ENCODE assay signal across 26 cellular contexts in the genomic region with DNA sequence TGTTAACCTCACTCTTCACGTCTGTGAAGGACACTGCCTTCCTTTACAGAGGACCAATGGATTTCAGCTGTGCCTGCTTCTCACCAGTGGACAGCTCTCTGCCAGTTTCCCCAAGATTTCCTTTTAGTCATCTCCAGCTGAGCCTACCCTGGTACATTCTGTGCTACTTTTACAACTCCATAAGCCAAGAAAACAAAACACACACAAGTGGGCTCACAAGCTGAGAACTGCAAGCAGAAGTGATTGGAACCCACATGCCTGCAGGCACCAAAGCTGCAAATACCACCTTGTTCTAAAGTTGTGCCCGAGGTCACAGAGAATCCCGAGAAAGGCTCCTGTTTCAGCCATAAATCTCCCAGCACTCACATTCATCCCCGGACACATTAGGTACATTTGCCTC.
DNase-seq lines count a peak whose midpoint lies in the region; ATAC-seq and TF ChIP-seq lines count a peak whose summit lies in the region.
"Had no signal": no experiment of that assay in that cellular context is flagged by ENCODE, and none has a peak within 500 bp of the region (broad histone marks: within the 10 kb centered on the region; RNA-seq: fewer than 3 reads in every experiment).

No MANE protein-coding gene starts in this region.

- intact Hi-C loops in psoas muscle (cut with DNase I), result no loop called here

- no peaks in the 10 kb centered on the region for H3K27me3 ChIP-seq in psoas muscle (ENCODE audit: insufficient read depth in 3 of 3, low read length in 2 of 3)
- H3K27me3 ChIP-seq: left lung, right lobe of liver had no signal

- 0 out of 2 replicates have a peak overlapping the region, but pooled peaks have one; percentile 23 for H3K27ac Mint-ChIP-seq in WTC11
- H3K27ac Mint-ChIP-seq: activated CD8-positive, alpha-beta T cell treated with anti-CD3 and anti-CD28 coated beads for 36 hours; activated T-cell treated with anti-CD3 and anti-CD28 coated beads, Interleukin-2, amount 50 U/mL, for 24 hours; CD4-positive, CD25-positive, alpha-beta regulatory T cell; stimulated activated effector memory CD8-positive, alpha-beta T cell treated with anti-CD3 and anti-CD28 coated beads, Interleukin-12 subunit alpha, Interleukin-12 subunit beta, amount 100 ng/mL, for 72 hours had no signal

- H3K36me3 Mint-ChIP-seq in WTC11, result no peaks in the 10 kb centered on the region; the same call in 1 of the 2 replicates
- H3K36me3 Mint-ChIP-seq: CD4-positive, CD25-positive, alpha-beta regulatory T cell; stimulated activated effector memory CD8-positive, alpha-beta T cell treated with anti-CD3 and anti-CD28 coated beads, Interleukin-12 subunit alpha, Interleukin-12 subunit beta, amount 100 ng/mL, for 72 hours had no signal

- no peak overlapping the region for H3K4me3 ChIP-seq in psoas muscle
- H3K4me3 ChIP-seq: K562, left lung, mucosa of descending colon, right lobe of liver had no signal

- peaks cover 3% of the 10 kb centered on the region; the same call in 1 of the 2 replicates for H3K9me3 Mint-ChIP-seq in WTC11
- H3K9me3 Mint-ChIP-seq: activated CD8-positive, alpha-beta T cell treated with anti-CD3 and anti-CD28 coated beads for 36 hours; activated T-cell treated with anti-CD3 and anti-CD28 coated beads, Interleukin-2, amount 50 U/mL, for 24 hours had no signal

- H3K9me3 ChIP-seq in psoas muscle, result no peaks in the 10 kb centered on the region
- H3K9me3 ChIP-seq: left lung, mucosa of descending colon, right lobe of liver, SK-N-SH had no signal

- peaks cover 11% of the 10 kb centered on the region for H3K4me1 ChIP-seq in psoas muscle
- H3K4me1 ChIP-seq: left lung, right lobe of liver had no signal

- CTCF ChIA-PET in WTC11 (lab: Charles Lee), result no interaction called here

- DNase-seq in DMS79 (lab: John Stamatoyannopoulos, UW), result peak; percentile 59
- no peak for DNase-seq in WTC11 (ENCODE audit: low spot score)
- peak; percentile 70 for DNase-seq in inferior parietal cortex (ENCODE audit: extremely low spot score)
- DNase-seq in psoas muscle, result no peak
- no peak for DNase-seq in NCI-H774 (lab: John Stamatoyannopoulos, UW)
- no peak for DNase-seq in cerebellar nuclear complex (lab: John Stamatoyannopoulos, UW)
- no peak for DNase-seq in putamen (ENCODE audit: low spot score)
- DNase-seq: activated CD8-positive, alpha-beta T cell treated with anti-CD3 and anti-CD28 coated beads for 36 hours; activated naive CD4-positive, alpha-beta T cell; activated T-cell treated with anti-CD3 and anti-CD28 coated beads, Interleukin-2, amount 50 U/mL, for 24 hours; CD4-positive, CD25-positive, alpha-beta regulatory T cell; effector CD8-positive, alpha-beta T cell; GF-D8; glutamatergic neuron; left lung; mucosa of descending colon; NCI-H187 treated with DMSO at 0.1 percent for 48 hours; NCI-H446 treated with DMSO at 0.1 percent for 48 hours; right lobe of liver; SK-N-SH; T1000 had no signal

- 15 to 33% (median 22%) methylated on average over 4 of the region's 4 CpGs for WGBS in psoas muscle, 3 donors

- H3K27ac ChIP-seq in psoas muscle, result peak overlapping the region; percentile 25
- H3K27ac ChIP-seq: left lung, right lobe of liver had no signal

- no peaks in the 10 kb centered on the region for H3K27me3 Mint-ChIP-seq in WTC11 (ENCODE audit: low read depth)
- H3K27me3 Mint-ChIP-seq: activated CD8-positive, alpha-beta T cell treated with anti-CD3 and anti-CD28 coated beads for 36 hours; CD4-positive, CD25-positive, alpha-beta regulatory T cell; central memory CD8-positive, alpha-beta T cell had no signal

- no peak overlapping the region for H3K4me3 Mint-ChIP-seq in WTC11
- H3K4me3 Mint-ChIP-seq: activated CD8-positive, alpha-beta T cell treated with anti-CD3 and anti-CD28 coated beads for 36 hours; activated T-cell treated with anti-CD3 and anti-CD28 coated beads, Interleukin-2, amount 50 U/mL, for 24 hours; CD4-positive, CD25-positive, alpha-beta regulatory T cell; central memory CD8-positive, alpha-beta T cell; stimulated activated effector memory CD8-positive, alpha-beta T cell treated with anti-CD3 and anti-CD28 coated beads, Interleukin-12 subunit alpha, Interleukin-12 subunit beta, amount 100 ng/mL, for 72 hours had no signal

- ATAC-seq in WTC11 (no peak), psoas muscle (peak in 3 of 4 donors; percentile 62 to 93 (median 86)), HG03159 (IDR thresholded peaks at IDR 0.05; ENCODE audit: unreplicated experiment) (no peak)
- ATAC-seq: activated CD8-positive, alpha-beta T cell treated with anti-CD3 and anti-CD28 coated beads for 36 hours; esophagus mucosa; K562; mucosa of descending colon; right lobe of liver; stimulated activated effector memory CD8-positive, alpha-beta T cell treated with anti-CD3 and anti-CD28 coated beads, Interleukin-12 subunit alpha, Interleukin-12 subunit beta, amount 100 ng/mL, for 72 hours had no signal

- POLR2A ChIA-PET in WTC11 (lab: Charles Lee), result no interaction called here

- H3K36me3 ChIP-seq in psoas muscle (ENCODE audit: insufficient read depth in 1 of 2, low read depth in 1 of 2), result no peaks in the 10 kb centered on the region
- H3K36me3 ChIP-seq: left lung, right lobe of liver had no signal

- TF ChIP-seq CTCF in WTC11 (IDR thresholded peaks at IDR 0.05) (no peak), psoas muscle (IDR thresholded peaks at IDR 0.05) (no peak)

- peaks cover 30% of the 10 kb centered on the region for H3K4me1 Mint-ChIP-seq in WTC11
- H3K4me1 Mint-ChIP-seq: CD4-positive, CD25-positive, alpha-beta regulatory T cell; central memory CD8-positive, alpha-beta T cell; stimulated activated effector memory CD8-positive, alpha-beta T cell treated with anti-CD3 and anti-CD28 coated beads, Interleukin-12 subunit alpha, Interleukin-12 subunit beta, amount 100 ng/mL, for 72 hours had no signal

TF ChIP-seq in WTC11, 78 proteins besides CTCF, POLR2A, EP300 and RAD21:
- no peak for TF ChIP-seq GTF2I (CRISPR knock-in tag; conservative IDR thresholded peaks at IDR 0.05)
- TF ChIP-seq, protein P1, sequence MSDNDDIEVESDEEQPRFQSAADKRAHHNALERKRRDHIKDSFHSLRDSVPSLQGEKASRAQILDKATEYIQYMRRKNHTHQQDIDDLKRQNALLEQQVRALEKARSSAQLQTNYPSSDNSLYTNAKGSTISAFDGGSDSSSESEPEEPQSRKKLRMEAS (CRISPR knock-in tag; IDR thresholded peaks at IDR 0.05), result no peak
- TF ChIP-seq, protein P2, sequence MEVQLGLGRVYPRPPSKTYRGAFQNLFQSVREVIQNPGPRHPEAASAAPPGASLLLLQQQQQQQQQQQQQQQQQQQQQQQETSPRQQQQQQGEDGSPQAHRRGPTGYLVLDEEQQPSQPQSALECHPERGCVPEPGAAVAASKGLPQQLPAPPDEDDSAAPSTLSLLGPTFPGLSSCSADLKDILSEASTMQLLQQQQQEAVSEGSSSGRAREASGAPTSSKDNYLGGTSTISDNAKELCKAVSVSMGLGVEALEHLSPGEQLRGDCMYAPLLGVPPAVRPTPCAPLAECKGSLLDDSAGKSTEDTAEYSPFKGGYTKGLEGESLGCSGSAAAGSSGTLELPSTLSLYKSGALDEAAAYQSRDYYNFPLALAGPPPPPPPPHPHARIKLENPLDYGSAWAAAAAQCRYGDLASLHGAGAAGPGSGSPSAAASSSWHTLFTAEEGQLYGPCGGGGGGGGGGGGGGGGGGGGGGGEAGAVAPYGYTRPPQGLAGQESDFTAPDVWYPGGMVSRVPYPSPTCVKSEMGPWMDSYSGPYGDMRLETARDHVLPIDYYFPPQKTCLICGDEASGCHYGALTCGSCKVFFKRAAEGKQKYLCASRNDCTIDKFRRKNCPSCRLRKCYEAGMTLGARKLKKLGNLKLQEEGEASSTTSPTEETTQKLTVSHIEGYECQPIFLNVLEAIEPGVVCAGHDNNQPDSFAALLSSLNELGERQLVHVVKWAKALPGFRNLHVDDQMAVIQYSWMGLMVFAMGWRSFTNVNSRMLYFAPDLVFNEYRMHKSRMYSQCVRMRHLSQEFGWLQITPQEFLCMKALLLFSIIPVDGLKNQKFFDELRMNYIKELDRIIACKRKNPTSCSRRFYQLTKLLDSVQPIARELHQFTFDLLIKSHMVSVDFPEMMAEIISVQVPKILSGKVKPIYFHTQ (CRISPR knock-in tag; IDR thresholded peaks at IDR 0.05), result no peak
- no peak for TF ChIP-seq ZNF416 (CRISPR knock-in tag; IDR thresholded peaks at IDR 0.05)
- TF ChIP-seq, protein P3, sequence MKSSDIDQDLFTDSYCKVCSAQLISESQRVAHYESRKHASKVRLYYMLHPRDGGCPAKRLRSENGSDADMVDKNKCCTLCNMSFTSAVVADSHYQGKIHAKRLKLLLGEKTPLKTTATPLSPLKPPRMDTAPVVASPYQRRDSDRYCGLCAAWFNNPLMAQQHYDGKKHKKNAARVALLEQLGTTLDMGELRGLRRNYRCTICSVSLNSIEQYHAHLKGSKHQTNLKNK (CRISPR knock-in tag; IDR thresholded peaks at IDR 0.05), result no peak
TF ChIP-seq in WTC11: peak in this region for 0.

Comparison
In these comparisons a context has a peak if more than half of its experiments do, and no peak if none do; other contexts are left out.
1. DNase-seq: peak in DMS79 (single experiment) and inferior parietal cortex (single experiment); none in WTC11 (single experiment), psoas muscle (0 of 2), NCI-H774 (single experiment), cerebellar nuclear complex (0 of 2) and putamen (single experiment).
2. ATAC-seq: peak in psoas muscle (3 of 4); none in WTC11 (single experiment) and HG03159 (single experiment).